20 cellular contexts compared by ENCODE assay signal in the genomic region with DNA sequence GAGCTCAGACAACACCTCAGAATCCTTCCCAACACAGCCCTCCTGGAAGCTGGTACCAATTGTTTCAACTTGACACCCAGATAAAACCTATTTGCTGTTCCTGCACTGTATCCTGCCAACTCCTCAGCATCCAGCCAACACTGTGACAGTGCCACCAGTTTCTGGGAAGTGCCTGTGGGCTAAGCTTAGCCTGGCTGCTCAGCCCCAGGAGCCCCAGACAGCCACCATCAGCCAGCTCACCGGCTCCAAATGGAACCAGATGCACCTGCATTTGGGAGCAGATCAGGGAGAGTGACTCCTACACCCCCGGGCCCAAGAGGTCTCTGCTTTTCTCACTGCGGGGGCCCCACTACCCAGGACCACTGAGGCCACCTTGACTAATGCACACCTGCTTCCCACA. TPM values are rescaled to one million over a fixed set of nuclear protein-coding genes. Genes with fewer than 3 reads are reported as not detected.
DNase-seq lines count a peak whose midpoint lies in the region; ATAC-seq, FAIRE-seq and TF ChIP-seq lines count a peak whose summit lies in the region.
"Had no signal": no experiment of that assay in that cellular context is flagged by ENCODE, and none has a peak within 500 bp of the region (broad histone marks: within the 10 kb centered on the region; RNA-seq: fewer than 3 reads in every experiment).

No MANE protein-coding gene starts in this region.

- peak overlapping the region; percentile 49 to 98 (median 85) for H3K27ac Mint-ChIP-seq in brain

- H3K9me3 Mint-ChIP-seq in brain = no peaks in the 10 kb centered on the region

- H3K4me1 Mint-ChIP-seq in brain = peaks cover 98% of the 10 kb centered on the region

- H3K27me3 ChIP-seq in right cardiac atrium (ENCODE audit: control insufficient read depth, insufficient read depth) = no peaks in the 10 kb centered on the region
- H3K27me3 ChIP-seq: BE2C had no signal

- H3K4me3 ChIP-seq in right cardiac atrium (ENCODE audit: low read length) (no peak overlapping the region), kidney (ENCODE audit: low read length in 2 of 2) (no peak overlapping the region)

- WGBS in right cardiac atrium = 75% methylated on average over 3 of the region's 3 CpGs

- H3K36me3 ChIP-seq in kidney (ENCODE audit: control insufficient read depth in 1 of 2, insufficient read depth in 2 of 2, low read length in 2 of 2) = no peaks in the 10 kb centered on the region
- H3K36me3 ChIP-seq: BE2C had no signal

- H3K27me3 Mint-ChIP-seq in brain = peaks cover 4% of the 10 kb centered on the region

- H3K4me3 Mint-ChIP-seq in brain = peak overlapping the region in 3 of 5 experiments; percentile 3 to 67 (median 32)

- no peak for FAIRE-seq in kidney (lab: Jason Lieb, UNC)
- FAIRE-seq: GM12891, GM18507, HepG2 had no signal

- H3K9me3 ChIP-seq in right cardiac atrium (ENCODE audit: control insufficient read depth, low read length) (no peaks in the 10 kb centered on the region), kidney (ENCODE audit: control insufficient read depth in 1 of 2, low read length in 2 of 2) (no peaks in the 10 kb centered on the region)
- H3K9me3 ChIP-seq: BE2C had no signal

- H3K27ac ChIP-seq in right cardiac atrium (ENCODE audit: low read length) (no peak overlapping the region), kidney (ENCODE audit: low read depth in 2 of 2, low read length in 2 of 2) (no peak overlapping the region)
- H3K27ac ChIP-seq: 22Rv1, KMS-11 had no signal

- H3K9ac ChIP-seq in kidney (ENCODE audit: low read length in 2 of 2) = no peak overlapping the region
- H3K9ac ChIP-seq: KMS-11 had no signal

- no peak for TF ChIP-seq CTCF in brain (conservative IDR thresholded peaks at IDR 0.05)
- no peak for TF ChIP-seq CTCF in kidney (IDR thresholded peaks at IDR 0.05; ENCODE audit: borderline replicate concordance, extremely low read depth, insufficient read depth)

- intact Hi-C loops in right cardiac atrium (cut with DNase I) = no loop called here
- intact Hi-C loops in posterior vena cava (cut with DNase I) = no loop called here
- intact Hi-C loops in kidney (cut with DNase I) = no loop called here

- DNase-seq in NCI-H1694 treated with DMSO at 0.1 percent for 48 hours (lab: John Stamatoyannopoulos, UW) = peak; percentile 27
- no peak for DNase-seq in NCI-H1694 (lab: John Stamatoyannopoulos, UW)
- DNase-seq in right cardiac atrium = peak in 1 of 3 donors; percentile 65
- DNase-seq in posterior vena cava (ENCODE audit: low spot score) = peak; percentile 58
- DNase-seq in kidney = no peak
- DNase-seq: BE2C; DND-41; GDM1; MM.1S; NCI-H187; NK-92 treated with Interleukin-12 subunit alpha and Interleukin-12 subunit beta, amount 100 ng/mL, for 24 hours; OCI-M1 had no signal

- ATAC-seq in right cardiac atrium = peak; percentile 64 to 76
- ATAC-seq in HG02970 (IDR thresholded peaks at IDR 0.05; ENCODE audit: low FRiP score, unreplicated experiment) = no peak
- ATAC-seq in HG03520 (IDR thresholded peaks at IDR 0.05; ENCODE audit: unreplicated experiment) = no peak
- ATAC-seq: HepG2 had no signal

- H3K36me3 Mint-ChIP-seq in brain = no peaks in the 10 kb centered on the region

- H3K4me1 ChIP-seq in right cardiac atrium (ENCODE audit: control insufficient read depth, insufficient read depth, low read length) (peaks cover 4% of the 10 kb centered on the region), kidney (ENCODE audit: control insufficient read depth in 1 of 2, insufficient read depth in 1 of 2, low read depth in 1 of 2, low read length in 2 of 2) (peaks cover 0 to 1% of the 10 kb centered on the region in 2 donors)

RNA-seq across cellular contexts. Expression of gene KCNN3, which starts 24.9 kb away (rescaled TPM):
- 5.1 TPM for polyA plus RNA-seq in brain (ENCODE audit: insufficient read depth, low read depth, low replicate concordance)
- total RNA-seq in right cardiac atrium = 1 to 10 TPM; 2.4 to 3.8 (median 3.4) TPM
- 1.2 TPM for polyA plus RNA-seq in right cardiac atrium
- 1 to 10 TPM; 1.9 to 2.0 TPM for total RNA-seq in posterior vena cava
- total RNA-seq in kidney = 5.6 TPM
- polyA plus RNA-seq in kidney (ENCODE audit: insufficient read depth, low read depth, low replicate concordance) = 2.6 TPM
- total RNA-seq: HepG2 had no signal
- polyA plus RNA-seq: HepG2 had no signal

Comparison
In these comparisons a context has a peak if more than half of its experiments do, and no peak if none do; other contexts are left out.
1. DNase-seq: peak in NCI-H1694 treated with DMSO at 0.1 percent for 48 hours (single experiment) and posterior vena cava (single experiment); none in NCI-H1694 (single experiment) and kidney (single experiment).
2. ATAC-seq: peak in right cardiac atrium (2 of 2); none in HG02970 (single experiment) and HG03520 (single experiment).